ENCODE assay signal across 22 cellular contexts in genomic region chr6:150494236-150494635, GRCh38.
"Had no signal": no experiment of that assay in that cellular context is flagged by ENCODE, and none has a peak within 500 bp of the region (broad histone marks: within the 10 kb centered on the region; RNA-seq: fewer than 3 reads in every experiment).

No MANE protein-coding gene starts in this region.

- H3K27me3 ChIP-seq: breast epithelium, colonic mucosa, dorsolateral prefrontal cortex, neutrophil, ovary, right lobe of liver, thyroid gland had no signal

- ATAC-seq: activated T-helper 17 cell treated with anti-CD3 and anti-CD28 coated beads, Interleukin-2, amount 50 U/mL, for 72 hours; effector memory CD8-positive, alpha-beta T cell; esophagus mucosa; natural killer cell treated with Interleukin-12 subunit alpha and Interleukin-12 subunit beta and Interleukin-15 and Interleukin-18, amount 100 ng/mL, for 72 hours; right lobe of liver; stimulated activated naive CD8-positive, alpha-beta T cell treated with anti-CD3 and anti-CD28 coated beads, Interleukin-15, Interleukin-2, amounts not matched to agents 100 U/mL and 50 U/mL, for 24 hours had no signal

- DNase-seq: activated CD8-positive, alpha-beta memory T cell treated with anti-CD3 and anti-CD28 coated beads for 24 hours; activated CD8-positive, alpha-beta memory T cell treated with anti-CD3 and anti-CD28 coated beads, Interleukin-2, amount 50 U/mL, for 4 hours; activated naive CD4-positive, alpha-beta T cell; activated naive CD8-positive, alpha-beta T cell treated with anti-CD3 and anti-CD28 coated beads for 36 hours; activated T-cell treated with anti-CD3 and anti-CD28 coated beads, Interleukin-2, amount 50 U/mL, for 24 hours; colonic mucosa; dorsolateral prefrontal cortex; effector memory CD8-positive, alpha-beta T cell; hippocampal formation; ovary; right lobe of liver; stimulated activated CD4-positive, alpha-beta T cell treated with anti-CD3 and anti-CD28 coated beads, Interleukin-4, amount 100 ng/mL, for 1 hour; stimulated activated naive CD8-positive, alpha-beta T cell treated with anti-CD3 and anti-CD28 coated beads, Interleukin-15, Interleukin-2, amounts not matched to agents 100 U/mL and 50 U/mL, for 24 hours; T-helper 1 cell; WERI-Rb-1 had no signal

- H3K27ac ChIP-seq: colonic mucosa, neutrophil, ovary, prostate gland, right lobe of liver, thyroid gland, WERI-Rb-1 had no signal

- H3K4me1 ChIP-seq: breast epithelium, colonic mucosa, prostate gland, right lobe of liver had no signal

- H3K4me3 ChIP-seq: breast epithelium, colonic mucosa, dorsolateral prefrontal cortex, ovary, prostate gland, right lobe of liver, thyroid gland had no signal

- H3K9me3 ChIP-seq: breast epithelium, colonic mucosa, neutrophil, ovary, prostate gland, right lobe of liver, thyroid gland had no signal

- H3K36me3 ChIP-seq: breast epithelium, colonic mucosa, neutrophil, ovary, prostate gland, right lobe of liver, thyroid gland, WERI-Rb-1 had no signal
